38 cellular contexts compared by ENCODE assay signal in the genomic region with DNA sequence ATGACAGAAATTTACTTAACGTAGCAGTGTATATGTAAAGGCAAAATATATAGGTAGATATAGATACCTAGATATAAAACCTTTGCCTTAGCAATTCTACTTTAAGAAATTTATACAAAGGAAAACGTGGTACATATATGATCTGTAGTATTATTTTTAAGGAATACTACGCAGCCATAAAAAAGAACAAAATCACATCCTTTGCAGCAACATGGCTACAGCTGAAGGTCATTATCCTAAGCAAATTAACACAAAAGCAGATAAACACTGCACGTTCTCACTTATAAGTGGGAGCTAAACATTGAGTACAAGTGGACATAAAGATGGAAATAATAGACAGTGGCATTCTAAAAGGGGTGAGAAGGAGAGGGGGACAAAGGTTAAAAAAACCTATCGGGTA. TPM values are rescaled to one million over a fixed set of nuclear protein-coding genes. Genes with fewer than 3 reads are reported as not detected.
"Had no signal": no experiment of that assay in that cellular context is flagged by ENCODE, and none has a peak within 500 bp of the region (broad histone marks: within the 10 kb centered on the region; RNA-seq: fewer than 3 reads in every experiment).

No MANE protein-coding gene starts in this region.

- H3K36me3 ChIP-seq: MG63 had no signal

- DNase-seq: Karpas-422, Kasumi-1, MG63, MM.1S, MV-4-11, NCI-H1048, NCI-H1092, NCI-H1092 treated with DMSO at 0.1 percent for 48 hours, NCI-H1105, NCI-H1105 treated with DMSO at 0.1 percent for 48 hours, NCI-H1417, NCI-H1417 treated with DMSO at 0.1 percent for 48 hours, NCI-H1436, NCI-H1436 treated with DMSO at 0.1 percent for 48 hours, NCI-H146, NCI-H1694, NCI-H1694 treated with DMSO at 0.1 percent for 48 hours, NCI-H187, NCI-H187 treated with DMSO at 0.1 percent for 48 hours, NCI-H1930, NCI-H2029, NCI-H2029 treated with DMSO at 0.1 percent for 48 hours, NCI-H2081, NCI-H2081 treated with DMSO at 0.1 percent for 48 hours, NCI-H2107, NCI-H2171, NCI-H2227 treated with DMSO at 0.1 percent for 48 hours, NCI-H226, NCI-H345, NCI-H446, NCI-H446 treated with DMSO at 0.1 percent for 48 hours, NCI-H510A, NCI-H510A treated with DMSO at 0.1 percent for 48 hours, NCI-H524, NCI-H524 treated with DMSO at 0.1 percent for 48 hours, NCI-H526 had no signal

- H3K27me3 ChIP-seq: MG63 had no signal

- H3K4me3 ChIP-seq: MG63 had no signal

- H3K9me3 ChIP-seq: MG63 had no signal

RNA-seq across cellular contexts. Expression of a gene that starts 14.8 kb away (rescaled TPM):
- total RNA-seq: MCF 10A, NCI-H460 had no signal
